ENCODE assay signal across 12 cellular contexts in the genomic region with DNA sequence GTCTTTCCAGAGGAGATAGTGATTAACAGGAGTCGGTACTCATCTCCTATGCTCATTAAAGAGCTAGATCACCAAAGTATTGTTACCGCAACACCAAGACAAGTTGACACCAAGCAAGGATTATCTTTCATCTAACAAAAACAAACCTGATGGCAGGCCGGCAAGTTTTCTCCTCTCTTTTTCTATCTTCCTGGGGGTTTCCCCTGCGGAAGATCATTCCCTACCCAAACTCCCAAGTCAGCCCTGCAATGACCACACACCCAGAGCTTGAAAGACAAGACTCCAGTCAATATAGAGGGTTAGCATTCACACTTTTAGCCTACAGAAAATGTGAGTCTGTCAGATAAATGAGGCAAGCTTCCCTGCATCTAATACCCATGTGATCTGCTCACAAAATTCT.
"Had no signal": no experiment of that assay in that cellular context is flagged by ENCODE, and none has a peak within 500 bp of the region (broad histone marks: within the 10 kb centered on the region; RNA-seq: fewer than 3 reads in every experiment).

No MANE protein-coding gene starts in this region.

- H3K27me3 Mint-ChIP-seq: activated CD4-positive, alpha-beta memory T cell treated with anti-CD3 and anti-CD28 coated beads for 36 hours; activated CD4-positive, alpha-beta T cell treated with anti-CD3 and anti-CD28 coated beads for 36 hours; activated naive CD4-positive, alpha-beta T cell treated with anti-CD3 and anti-CD28 coated beads, Interleukin-2, amount 10 ng/mL, durations not matched to agents 7 days and 5 days had no signal

- H3K27me3 ChIP-seq: esophagus squamous epithelium, ovary, uterus had no signal

- H3K4me3 ChIP-seq: esophagus squamous epithelium, ovary, thoracic aorta, uterus had no signal

- H3K36me3 Mint-ChIP-seq: activated CD4-positive, alpha-beta memory T cell treated with anti-CD3 and anti-CD28 coated beads for 36 hours; activated naive CD4-positive, alpha-beta T cell treated with anti-CD3 and anti-CD28 coated beads, Interleukin-2, amount 10 ng/mL, durations not matched to agents 7 days and 5 days; stimulated activated effector memory CD8-positive, alpha-beta T cell treated with anti-CD3 and anti-CD28 coated beads, Interleukin-12 subunit alpha, Interleukin-12 subunit beta, amount 100 ng/mL, for 72 hours had no signal

- H3K4me3 Mint-ChIP-seq: activated CD4-positive, alpha-beta memory T cell treated with anti-CD3 and anti-CD28 coated beads for 36 hours; activated CD4-positive, alpha-beta T cell treated with anti-CD3 and anti-CD28 coated beads for 36 hours; activated naive CD4-positive, alpha-beta T cell treated with anti-CD3 and anti-CD28 coated beads, Interleukin-2, amount 10 ng/mL, durations not matched to agents 7 days and 5 days; activated T-cell treated with anti-CD3 and anti-CD28 coated beads, Interleukin-2, amount 50 U/mL, for 24 hours; neural crest cell; stimulated activated effector memory CD8-positive, alpha-beta T cell treated with anti-CD3 and anti-CD28 coated beads, Interleukin-12 subunit alpha, Interleukin-12 subunit beta, amount 100 ng/mL, for 72 hours had no signal

- H3K9me3 Mint-ChIP-seq: activated CD4-positive, alpha-beta memory T cell treated with anti-CD3 and anti-CD28 coated beads for 36 hours; activated naive CD4-positive, alpha-beta T cell treated with anti-CD3 and anti-CD28 coated beads, Interleukin-2, amount 10 ng/mL, durations not matched to agents 7 days and 5 days; activated T-cell treated with anti-CD3 and anti-CD28 coated beads, Interleukin-2, amount 50 U/mL, for 24 hours; neural crest cell; stimulated activated effector memory CD8-positive, alpha-beta T cell treated with anti-CD3 and anti-CD28 coated beads, Interleukin-12 subunit alpha, Interleukin-12 subunit beta, amount 100 ng/mL, for 72 hours had no signal

- H3K4me1 ChIP-seq: uterus had no signal

- DNase-seq: activated CD4-positive, alpha-beta memory T cell treated with anti-CD3 and anti-CD28 coated beads for 36 hours; activated CD4-positive, alpha-beta T cell treated with anti-CD3 and anti-CD28 coated beads for 36 hours; activated naive CD4-positive, alpha-beta T cell treated with anti-CD3 and anti-CD28 coated beads, Interleukin-2, amount 10 ng/mL, durations not matched to agents 7 days and 5 days; activated T-cell treated with anti-CD3 and anti-CD28 coated beads, Interleukin-2, amount 50 U/mL, for 24 hours; esophagus squamous epithelium; hypothalamus; ovary; uterus; WERI-Rb-1 had no signal

- ATAC-seq: activated CD4-positive, alpha-beta T cell treated with anti-CD3 and anti-CD28 coated beads for 36 hours; stimulated activated effector memory CD8-positive, alpha-beta T cell treated with anti-CD3 and anti-CD28 coated beads, Interleukin-12 subunit alpha, Interleukin-12 subunit beta, amount 100 ng/mL, for 72 hours had no signal

- H3K27ac ChIP-seq: ovary, thoracic aorta, uterus, WERI-Rb-1 had no signal

- H3K4me1 Mint-ChIP-seq: activated CD4-positive, alpha-beta T cell treated with anti-CD3 and anti-CD28 coated beads for 36 hours; activated naive CD4-positive, alpha-beta T cell treated with anti-CD3 and anti-CD28 coated beads, Interleukin-2, amount 10 ng/mL, durations not matched to agents 7 days and 5 days; neural crest cell; stimulated activated effector memory CD8-positive, alpha-beta T cell treated with anti-CD3 and anti-CD28 coated beads, Interleukin-12 subunit alpha, Interleukin-12 subunit beta, amount 100 ng/mL, for 72 hours had no signal

- H3K27ac Mint-ChIP-seq: activated CD4-positive, alpha-beta memory T cell treated with anti-CD3 and anti-CD28 coated beads for 36 hours; activated CD4-positive, alpha-beta T cell treated with anti-CD3 and anti-CD28 coated beads for 36 hours; activated naive CD4-positive, alpha-beta T cell treated with anti-CD3 and anti-CD28 coated beads, Interleukin-2, amount 10 ng/mL, durations not matched to agents 7 days and 5 days; activated T-cell treated with anti-CD3 and anti-CD28 coated beads, Interleukin-2, amount 50 U/mL, for 24 hours; stimulated activated effector memory CD8-positive, alpha-beta T cell treated with anti-CD3 and anti-CD28 coated beads, Interleukin-12 subunit alpha, Interleukin-12 subunit beta, amount 100 ng/mL, for 72 hours had no signal

- H3K36me3 ChIP-seq: esophagus squamous epithelium, ovary, thoracic aorta, uterus, WERI-Rb-1 had no signal

- H3K9me3 ChIP-seq: esophagus squamous epithelium, ovary, thoracic aorta, uterus had no signal
